15 cellular contexts compared by ENCODE assay signal in the genomic region with DNA sequence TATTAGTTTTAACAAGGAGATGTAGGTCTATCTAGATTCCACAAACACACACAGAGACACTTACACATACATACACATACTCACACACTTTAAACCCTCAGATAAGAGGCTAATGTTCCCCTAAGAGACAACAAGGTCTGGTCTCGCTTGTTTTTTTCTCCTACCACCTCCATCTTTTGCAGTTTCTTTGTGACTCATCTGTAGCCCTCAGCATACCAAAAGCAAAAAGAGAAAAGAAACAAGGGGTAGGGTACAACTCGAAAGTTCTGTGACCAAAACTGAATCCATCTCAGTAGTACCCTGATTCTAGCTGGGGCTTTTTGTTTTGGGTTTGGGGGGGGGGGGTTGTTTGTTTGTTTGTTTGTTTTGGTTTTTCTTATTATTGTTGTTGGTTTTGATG. TPM values are rescaled to one million over a fixed set of nuclear protein-coding genes. Genes with fewer than 3 reads are reported as not detected.
DNase-seq lines count a peak whose midpoint lies in the region; ATAC-seq lines count a peak whose summit lies in the region.
"Had no signal": no experiment of that assay in that cellular context is flagged by ENCODE, and none has a peak within 500 bp of the region (broad histone marks: within the 10 kb centered on the region; RNA-seq: fewer than 3 reads in every experiment).

No MANE protein-coding gene starts in this region.

- CTCF ChIA-PET in activated CD8-positive, alpha-beta memory T cell treated with anti-CD3 and anti-CD28 coated beads, Interleukin-2, amount 10 ng/mL, durations not matched to agents 7 days and 5 days (lab: Charles Lee): interaction anchor here (0.6 kb wide), 1 partner anchor 29 kb away, joined by 3 read pairs; no protein-coding TSS in a partner anchor

- no peak for DNase-seq in activated CD8-positive, alpha-beta memory T cell treated with anti-CD3 and anti-CD28 coated beads, Interleukin-2, amount 10 ng/mL, durations not matched to agents 7 days and 5 days
- no peak for DNase-seq in activated CD8-positive, alpha-beta memory T cell treated with anti-CD3 and anti-CD28 coated beads, Interleukin-2, amount 50 U/mL, for 48 hours
- DNase-seq in NCI-H2171 treated with DMSO at 0.1 percent for 48 hours (lab: John Stamatoyannopoulos, UW) (no peak), HuH-7 (ENCODE audit: low spot score) (no peak), NCI-H510A treated with DMSO at 0.1 percent for 48 hours (lab: John Stamatoyannopoulos, UW) (no peak)
- DNase-seq: amniotic stem cell, DMS79, heart right ventricle, NCI-H526, small intestine had no signal

- H3K9ac ChIP-seq in skeletal muscle satellite cell (ENCODE audit: low read depth, low read length): peak overlapping the region; percentile 68

- H3K4me1 Mint-ChIP-seq in activated CD8-positive, alpha-beta memory T cell treated with anti-CD3 and anti-CD28 coated beads, Interleukin-2, amount 10 ng/mL, durations not matched to agents 7 days and 5 days: peaks cover 17% of the 10 kb centered on the region

- H3K9me3 ChIP-seq in skeletal muscle satellite cell (replicated peaks; ENCODE audit: low read length): no peaks in the 10 kb centered on the region

- no peaks in the 10 kb centered on the region for H3K9me3 Mint-ChIP-seq in activated CD8-positive, alpha-beta memory T cell treated with anti-CD3 and anti-CD28 coated beads, Interleukin-2, amount 10 ng/mL, durations not matched to agents 7 days and 5 days (ENCODE audit: low read depth)

- no peak overlapping the region for H3K4me3 Mint-ChIP-seq in activated CD8-positive, alpha-beta memory T cell treated with anti-CD3 and anti-CD28 coated beads, Interleukin-2, amount 10 ng/mL, durations not matched to agents 7 days and 5 days

- no peaks in the 10 kb centered on the region for H3K36me3 ChIP-seq in skeletal muscle satellite cell (ENCODE audit: insufficient read depth, low read length)
- H3K36me3 ChIP-seq: heart right ventricle had no signal

- ATAC-seq in activated CD8-positive, alpha-beta memory T cell treated with anti-CD3 and anti-CD28 coated beads, Interleukin-2, amount 10 ng/mL, durations not matched to agents 7 days and 5 days: peak; percentile 45
- ATAC-seq in HG02610 (IDR thresholded peaks at IDR 0.05; ENCODE audit: unreplicated experiment) (peak; percentile 94), HG03432 (IDR thresholded peaks at IDR 0.05; ENCODE audit: unreplicated experiment) (peak; percentile 97)
- ATAC-seq: heart right ventricle had no signal

- H3K36me3 Mint-ChIP-seq in activated CD8-positive, alpha-beta memory T cell treated with anti-CD3 and anti-CD28 coated beads, Interleukin-2, amount 10 ng/mL, durations not matched to agents 7 days and 5 days: no peaks in the 10 kb centered on the region

- peaks cover 34% of the 10 kb centered on the region for H3K27me3 Mint-ChIP-seq in activated CD8-positive, alpha-beta memory T cell treated with anti-CD3 and anti-CD28 coated beads, Interleukin-2, amount 10 ng/mL, durations not matched to agents 7 days and 5 days

- H3K4me1 ChIP-seq in skeletal muscle satellite cell (ENCODE audit: control insufficient read depth, insufficient read depth, low read length): peaks cover 74% of the 10 kb centered on the region

- H3K27ac Mint-ChIP-seq in activated CD8-positive, alpha-beta memory T cell treated with anti-CD3 and anti-CD28 coated beads, Interleukin-2, amount 10 ng/mL, durations not matched to agents 7 days and 5 days: peak overlapping the region; percentile 53

- peak overlapping the region; percentile 49 for H3K4me2 ChIP-seq in skeletal muscle satellite cell (ENCODE audit: low read length)

- no peaks in the 10 kb centered on the region for H3K27me3 ChIP-seq in skeletal muscle satellite cell (ENCODE audit: control insufficient read depth, insufficient read depth, low read length)

- H3K4me3 ChIP-seq in skeletal muscle satellite cell (ENCODE audit: low read length): no peak overlapping the region
- H3K4me3 ChIP-seq: heart right ventricle had no signal

RNA-seq across cellular contexts. Expression of a gene that starts 12.2 kb away (rescaled TPM):
- 10 to 100 TPM; 59.5 to 61.0 TPM for total RNA-seq in activated CD8-positive, alpha-beta memory T cell treated with anti-CD3 and anti-CD28 coated beads, Interleukin-2, amount 10 ng/mL, durations not matched to agents 7 days and 5 days
- total RNA-seq in skeletal muscle satellite cell (2012; rRNA removed): 37.4 and 38.3 TPM in 2 replicates

RNA-seq across cellular contexts. Expression of a gene that starts 23.9 kb away (rescaled TPM):
- under 1 TPM in 1 of 2 experiments, not detected in 1; 0.18 TPM for total RNA-seq in activated CD8-positive, alpha-beta memory T cell treated with anti-CD3 and anti-CD28 coated beads, Interleukin-2, amount 10 ng/mL, durations not matched to agents 7 days and 5 days
- not detected in 2 replicates for total RNA-seq in skeletal muscle satellite cell (2012; rRNA removed)
- total RNA-seq: mucosa of gallbladder; T-helper 1 cell treated with Interleukin-12 subunit alpha and Interleukin-12 subunit beta and Interleukin-4 antibody, amounts not matched to agents 30 ng/mL and 1 ng/mL, for 36 hours had no signal

RNA-seq across cellular contexts. Expression of a gene that starts 34.8 kb away (rescaled TPM):
- 100 to 1,000 TPM; 125 to 129 TPM for total RNA-seq in activated CD8-positive, alpha-beta memory T cell treated with anti-CD3 and anti-CD28 coated beads, Interleukin-2, amount 10 ng/mL, durations not matched to agents 7 days and 5 days
- total RNA-seq in skeletal muscle satellite cell (2012; rRNA removed): 47.9 and 56.1 TPM in 2 replicates

Comparison
In these comparisons a context has a peak if more than half of its experiments do, and no peak if none do; other contexts are left out.
1. ATAC-seq: peak in every context shown above with its lines; median percentile 97 in HG03432; 94 in HG02610; 45 in activated CD8-positive, alpha-beta memory T cell treated with anti-CD3 and anti-CD28 coated beads, Interleukin-2, amount 10 ng/mL, durations not matched to agents 7 days and 5 days.